8 cellular contexts compared by ENCODE assay signal in the genomic region with DNA sequence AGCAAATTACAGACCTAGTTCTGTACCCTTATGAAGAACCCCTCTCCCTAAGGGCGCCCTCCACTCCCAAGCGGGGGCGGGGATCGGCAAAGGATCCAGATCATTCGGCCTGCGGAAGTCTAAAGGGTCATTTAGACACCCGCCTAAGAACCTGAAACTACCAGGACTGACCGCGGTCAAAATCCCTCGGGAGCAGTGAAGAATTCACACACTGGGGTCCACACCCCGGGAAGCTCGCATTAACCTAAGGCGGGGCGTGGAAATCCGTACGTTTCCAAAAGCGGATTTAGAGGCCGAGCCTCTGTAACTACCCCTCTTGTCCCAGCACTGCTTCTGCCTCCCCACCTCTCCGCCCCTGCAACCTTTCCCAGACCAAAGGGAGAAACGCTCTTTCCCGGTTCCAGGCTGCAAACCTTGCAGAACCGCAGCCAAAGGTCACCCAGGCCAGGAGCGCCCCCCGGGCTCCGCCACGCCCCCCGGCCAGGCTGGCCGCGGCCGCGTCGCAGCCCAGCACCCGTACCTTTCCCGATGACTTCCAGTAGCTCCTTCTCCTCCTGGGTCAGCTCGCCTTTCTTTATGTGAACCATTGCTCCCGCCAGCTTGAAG. TPM values are rescaled to one million over a fixed set of nuclear protein-coding genes. Genes with fewer than 3 reads are reported as not detected.
DNase-seq lines count a peak whose midpoint lies in the region; ATAC-seq and TF ChIP-seq lines count a peak whose summit lies in the region.

No MANE protein-coding gene starts in this region.

- peaks cover 5% of the 10 kb centered on the region for H3K36me3 Mint-ChIP-seq in T-cell
- peaks cover 0 to 4% (median 0%) of the 10 kb centered on the region in 3 donors for H3K36me3 Mint-ChIP-seq in naive thymus-derived CD8-positive, alpha-beta T cell

- TF ChIP-seq CTCF in epithelial cell of proximal tubule (conservative IDR thresholded peaks at IDR 0.05; ENCODE audit: low read depth, low read length): no peak

- peak overlapping the region; percentile 93 to 99 for H3K27ac Mint-ChIP-seq in T-cell
- H3K27ac Mint-ChIP-seq in naive thymus-derived CD8-positive, alpha-beta T cell: peak overlapping the region; percentile 96 to 100 (median 98)

- peak overlapping the region; percentile 86 for H3K4me3 ChIP-seq in epithelial cell of proximal tubule (ENCODE audit: low read depth, low read length)

- POLR2A ChIA-PET in T-cell (lab: Charles Lee): interaction anchor here in 1 of 2 donors (1.6 kb wide), 1 partner anchor 17 kb away, joined by 3 read pairs; no protein-coding TSS in a partner anchor
- POLR2A ChIA-PET in naive thymus-derived CD8-positive, alpha-beta T cell (lab: Charles Lee): interaction anchor here (0.7 to 2.6 kb wide), 8 partner anchors 8 to 657 kb away, joined by 3 to 40 read pairs (median 5); a partner anchor contains a TSS

- ATAC-seq in HG02852 (IDR thresholded peaks at IDR 0.05; ENCODE audit: unreplicated experiment) (peak; percentile 16), T-cell (replicated peaks in 1 of 4) (peak; percentile 0 to 11 (median 2))
- ATAC-seq in naive thymus-derived CD8-positive, alpha-beta T cell: peak; percentile 0 to 5

- peaks cover 61 to 71% (median 64%) of the 10 kb centered on the region in 3 donors for H3K4me1 Mint-ChIP-seq in T-cell
- H3K4me1 Mint-ChIP-seq in naive thymus-derived CD8-positive, alpha-beta T cell: peaks cover 29 to 82% (median 60%) of the 10 kb centered on the region in 4 donors

- CTCF ChIA-PET in T-cell (lab: Charles Lee): no interaction called here

- H3K27me3 Mint-ChIP-seq in T-cell: no peaks in the 10 kb centered on the region
- no peaks in the 10 kb centered on the region for H3K27me3 Mint-ChIP-seq in naive thymus-derived CD8-positive, alpha-beta T cell

- DNase-seq in GM03348 (ENCODE audit: low spot score): peak; percentile 60
- peak in 8 of 34 experiments; percentile 0 to 13 (median 2) for DNase-seq in T-cell
- DNase-seq in epithelial cell of proximal tubule (ENCODE audit: low read depth): no peak
- DNase-seq in naive thymus-derived CD8-positive, alpha-beta T cell: peak in 1 of 10 donors; percentile 1
- DNase-seq in NCI-H2227 treated with DMSO at 0.1 percent for 48 hours (lab: John Stamatoyannopoulos, UW): no peak
- no peak for DNase-seq in NCI-H2227 (lab: John Stamatoyannopoulos, UW; ENCODE audit: unreplicated experiment)
- no peak for DNase-seq in NCI-H1930 (lab: John Stamatoyannopoulos, UW)

- H3K9me3 Mint-ChIP-seq in T-cell: no peaks in the 10 kb centered on the region
- no peaks in the 10 kb centered on the region for H3K9me3 Mint-ChIP-seq in naive thymus-derived CD8-positive, alpha-beta T cell

- peak overlapping the region; percentile 89 to 98 (median 97) for H3K4me3 Mint-ChIP-seq in T-cell
- H3K4me3 Mint-ChIP-seq in naive thymus-derived CD8-positive, alpha-beta T cell: peak overlapping the region; percentile 91 to 100 (median 100)

RNA-seq across cellular contexts. Expression of a gene that starts 0.5 kb away (rescaled TPM):
- total RNA-seq in T-cell (10 to 100 TPM in 2 of 5 donors, 1 to 10 TPM in 3; 7.8 to 10.9 (median 10.0) TPM), epithelial cell of proximal tubule (12.9 and 13.2 TPM in 2 replicates)
- 10 to 100 TPM; 12.3 to 13.6 TPM for total RNA-seq in naive thymus-derived CD8-positive, alpha-beta T cell
- 10 to 100 TPM; 11.9 to 14.7 (median 13.6) TPM for polyA plus RNA-seq in naive thymus-derived CD8-positive, alpha-beta T cell

RNA-seq across cellular contexts. Expression of a gene that starts 0.9 kb away (rescaled TPM):
- total RNA-seq in T-cell (10 to 100 TPM; 22.1 to 35.1 (median 30.2) TPM), epithelial cell of proximal tubule (102 and 148 TPM in 2 replicates)
- 10 to 100 TPM; 33.4 to 34.1 TPM for total RNA-seq in naive thymus-derived CD8-positive, alpha-beta T cell
- polyA plus RNA-seq in naive thymus-derived CD8-positive, alpha-beta T cell: 10 to 100 TPM; 76.9 to 83.4 (median 81.6) TPM
